Comparison of ENCODE assay signal across 8 cellular contexts in the genomic region with DNA sequence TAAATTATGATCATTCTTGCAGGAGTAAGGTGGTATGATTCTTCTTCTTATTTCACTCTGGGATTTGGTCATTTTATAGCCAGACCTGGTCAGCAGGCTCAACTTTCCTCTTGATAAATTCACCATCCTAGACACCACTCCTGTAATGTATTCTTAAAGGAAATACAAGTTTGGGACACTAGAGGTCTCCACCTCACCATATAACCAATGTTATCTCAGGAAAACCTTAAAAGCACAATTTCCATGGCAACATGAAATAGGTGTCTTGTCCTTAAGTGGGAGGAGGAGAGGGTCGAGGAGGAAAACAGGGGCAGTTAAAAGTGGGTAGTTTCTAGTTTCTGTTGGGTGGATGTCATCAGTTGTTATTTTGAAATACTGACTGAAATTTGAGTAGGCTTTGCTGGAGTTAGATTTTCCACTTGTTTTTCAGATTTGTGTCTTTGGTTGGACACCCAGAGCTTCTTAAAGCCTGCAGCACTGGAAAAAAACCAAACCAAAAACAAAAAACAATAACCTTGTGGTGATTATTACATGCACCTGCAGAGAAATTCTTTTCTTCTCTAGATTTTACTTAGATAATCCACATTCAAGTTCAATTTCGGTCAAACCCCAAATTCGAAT.
DNase-seq lines count a peak whose midpoint lies in the region; TF ChIP-seq lines count a peak whose summit lies in the region.

No MANE protein-coding gene starts in this region.

- POLR2A ChIA-PET in A673 (lab: Charles Lee; ENCODE audit: low non-redundant PET) (no interaction called here), GM10248 (lab: Yijun Ruan, JAX) (no interaction called here)

- intact Hi-C loops in A673 (cut with micrococcal nuclease; ENCODE audit: unreplicated experiment), result loop anchor here (1.0 to 10.0 kb wide), 2 partner anchors 250 to 998 kb away; a partner anchor contains a TSS
- intact Hi-C loops in stomach (cut with DNase I; ENCODE audit: low total_unique reads), result no loop called here

- TF ChIP-seq POLR2A in stomach (IDR thresholded peaks at IDR 0.05), result no peak

- no peak for TF ChIP-seq EP300 in stomach (IDR thresholded peaks at IDR 0.05)

- H3K4me3 ChIP-seq in A673 (ENCODE audit: low read depth, low read length, poor library complexity, severe bottlenecking), result no peak overlapping the region
- no peak overlapping the region for H3K4me3 ChIP-seq in brain microvascular endothelial cell (ENCODE audit: low read depth, low read length)
- no peak overlapping the region for H3K4me3 ChIP-seq in stomach

- H3K9me3 ChIP-seq in A673 (ENCODE audit: low read depth, low read length, poor library complexity, severe bottlenecking) (no peaks in the 10 kb centered on the region), stomach (no peaks in the 10 kb centered on the region)

- H3K27me3 Mint-ChIP-seq in immature natural killer cell (ENCODE audit: low read depth in 3 of 3), result peaks cover 0 to 2% (median 0%) of the 10 kb centered on the region in 3 donors

- no peak overlapping the region for H3K4me3 Mint-ChIP-seq in immature natural killer cell

- BruUV-seq in A673 (replicated peaks; lab: Mats Ljungman, UMichigan), result no TSS peak

- H3K27ac ChIP-seq in A673 (ENCODE audit: low read depth, low read length, poor library complexity, severe bottlenecking) (no peak overlapping the region), brain microvascular endothelial cell (no peak overlapping the region), stomach (no peak overlapping the region)

- H3K27me3 ChIP-seq in A673 (replicated peaks; ENCODE audit: insufficient read depth, low read depth, low read length, poor library complexity), result peaks cover 60% of the 10 kb centered on the region
- H3K27me3 ChIP-seq in brain microvascular endothelial cell (replicated peaks), result peaks cover 1% of the 10 kb centered on the region
- H3K27me3 ChIP-seq in stomach, result peaks cover 0 to 11% (median 3%) of the 10 kb centered on the region in 3 donors

- no peaks in the 10 kb centered on the region for H3K9me3 Mint-ChIP-seq in immature natural killer cell

- H3K4me1 Mint-ChIP-seq in immature natural killer cell, result no peaks in the 10 kb centered on the region

- peak; percentile 70 for DNase-seq in A673 (ENCODE audit: low spot score)
- peak; percentile 47 for DNase-seq in GM10248 (ENCODE audit: extremely low spot score)
- DNase-seq in NCI-H2081 treated with DMSO at 0.1 percent for 48 hours (lab: John Stamatoyannopoulos, UW), result peak; percentile 8
- peak; percentile 32 for DNase-seq in brain microvascular endothelial cell
- peak; percentile 35 to 51 (median 44) for DNase-seq in immature natural killer cell
- DNase-seq in stomach, result no peak
- DNase-seq in NCI-H2029 (lab: John Stamatoyannopoulos, UW), result no peak
- no peak for DNase-seq in HK-2 (ENCODE audit: unreplicated experiment)

- H3K27ac Mint-ChIP-seq in immature natural killer cell, result no peak overlapping the region

- H3K36me3 ChIP-seq in A673 (ENCODE audit: insufficient read depth, low read length, poor library complexity, severe bottlenecking) (no peaks in the 10 kb centered on the region), brain microvascular endothelial cell (replicated peaks) (no peaks in the 10 kb centered on the region), stomach (no peaks in the 10 kb centered on the region)

- TF ChIP-seq CTCF in A673 (conservative IDR thresholded peaks at IDR 0.05; ENCODE audit: low read depth, low read length) (peak; percentile 73), GM10248 (IDR thresholded peaks at IDR 0.05; ENCODE audit: control extremely low read depth, extremely low read depth, low read depth, missing control alignments) (peak; percentile 59), brain microvascular endothelial cell (IDR thresholded peaks at IDR 0.05; ENCODE audit: low read depth, low read length, missing control alignments) (peak; percentile 51), stomach (IDR thresholded peaks at IDR 0.05) (peak in 5 of 7 experiments; percentile 40 to 64 (median 57))

- no peaks in the 10 kb centered on the region for H3K4me1 ChIP-seq in A673 (ENCODE audit: insufficient read depth, low read length, poor library complexity, severe bottlenecking)
- H3K4me1 ChIP-seq in stomach, result no peaks in the 10 kb centered on the region

- WGBS in stomach, 5 donors, result 60 to 64% (median 63%) methylated on average over 3 of the region's 3 CpGs

- CTCF ChIA-PET in A673 (lab: Charles Lee), result no interaction called here
- CTCF ChIA-PET in GM10248 (lab: Yijun Ruan, JAX), result interaction anchor here (0.6 to 3.6 kb wide), 8 partner anchors 11 to 263 kb away, joined by 3 to 22 read pairs (median 4); no protein-coding TSS in a partner anchor

- in situ Hi-C loops in brain microvascular endothelial cell (cut with HindIII; ENCODE audit: low pct_ligation_motif_present, low sequenced_read_pairs), result no loop called here

- H3K36me3 Mint-ChIP-seq in immature natural killer cell, result peaks cover 0 to 3% (median 0%) of the 10 kb centered on the region in 3 donors

Comparison
In these comparisons a context has a peak if more than half of its experiments do, and no peak if none do; other contexts are left out.
1. DNase-seq: peak in A673 (single experiment), GM10248 (single experiment), NCI-H2081 treated with DMSO at 0.1 percent for 48 hours (single experiment), brain microvascular endothelial cell (single experiment) and immature natural killer cell (3 of 3); none in stomach (single experiment), NCI-H2029 (single experiment) and HK-2 (single experiment).
2. Peak in every context shown above with its lines, with median percentiles within 50 percentile points of each other: CTCF ChIP-seq.